Comparison of ENCODE assay signal across 1 cellular context in the genomic region with DNA sequence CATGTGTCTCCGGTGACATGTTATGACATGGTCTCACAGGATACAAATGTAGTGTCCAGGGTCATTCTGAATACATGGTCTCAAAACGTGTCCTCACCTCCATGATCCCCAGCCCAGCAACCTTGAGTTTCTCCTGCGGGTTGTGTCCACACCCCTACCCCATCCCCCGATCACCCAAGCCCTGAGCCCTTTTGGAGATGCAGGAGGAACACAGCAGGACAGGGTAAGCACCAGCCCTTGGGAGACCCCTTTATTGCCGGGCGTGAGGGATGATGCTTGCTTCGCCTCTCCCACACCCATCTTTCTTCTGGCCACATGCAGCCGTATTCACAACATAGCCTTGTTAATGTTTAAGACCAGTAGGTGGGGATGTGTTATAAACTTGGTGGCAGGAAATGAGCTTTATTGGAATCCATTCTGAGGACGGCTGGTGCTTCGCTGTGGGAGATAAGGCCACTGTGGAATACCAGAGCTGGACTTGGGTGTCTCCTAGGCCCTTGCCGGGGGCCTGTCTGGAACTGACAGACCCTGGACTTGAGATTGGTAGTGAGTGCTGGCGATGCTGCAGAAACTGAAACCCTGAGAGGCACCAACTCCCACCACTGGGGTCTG.
TF ChIP-seq lines count a peak whose summit lies in the region.

No MANE protein-coding gene starts in this region.

TF ChIP-seq in WTC11, 78 proteins besides CTCF, POLR2A, EP300 and RAD21 (continued from another document):
- TF ChIP-seq ARID4B (CRISPR knock-in tag; IDR thresholded peaks at IDR 0.05; ENCODE audit: borderline replicate concordance) (no peak), E2F4 (CRISPR knock-in tag; IDR thresholded peaks at IDR 0.05; ENCODE audit: borderline replicate concordance, low read depth) (no peak), CBFB (CRISPR knock-in tag; IDR thresholded peaks at IDR 0.05; ENCODE audit: low read depth) (no peak)
- TF ChIP-seq, protein P1, sequence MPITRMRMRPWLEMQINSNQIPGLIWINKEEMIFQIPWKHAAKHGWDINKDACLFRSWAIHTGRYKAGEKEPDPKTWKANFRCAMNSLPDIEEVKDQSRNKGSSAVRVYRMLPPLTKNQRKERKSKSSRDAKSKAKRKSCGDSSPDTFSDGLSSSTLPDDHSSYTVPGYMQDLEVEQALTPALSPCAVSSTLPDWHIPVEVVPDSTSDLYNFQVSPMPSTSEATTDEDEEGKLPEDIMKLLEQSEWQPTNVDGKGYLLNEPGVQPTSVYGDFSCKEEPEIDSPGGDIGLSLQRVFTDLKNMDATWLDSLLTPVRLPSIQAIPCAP (CRISPR knock-in tag; IDR thresholded peaks at IDR 0.05): no peak
- TF ChIP-seq, protein P2, sequence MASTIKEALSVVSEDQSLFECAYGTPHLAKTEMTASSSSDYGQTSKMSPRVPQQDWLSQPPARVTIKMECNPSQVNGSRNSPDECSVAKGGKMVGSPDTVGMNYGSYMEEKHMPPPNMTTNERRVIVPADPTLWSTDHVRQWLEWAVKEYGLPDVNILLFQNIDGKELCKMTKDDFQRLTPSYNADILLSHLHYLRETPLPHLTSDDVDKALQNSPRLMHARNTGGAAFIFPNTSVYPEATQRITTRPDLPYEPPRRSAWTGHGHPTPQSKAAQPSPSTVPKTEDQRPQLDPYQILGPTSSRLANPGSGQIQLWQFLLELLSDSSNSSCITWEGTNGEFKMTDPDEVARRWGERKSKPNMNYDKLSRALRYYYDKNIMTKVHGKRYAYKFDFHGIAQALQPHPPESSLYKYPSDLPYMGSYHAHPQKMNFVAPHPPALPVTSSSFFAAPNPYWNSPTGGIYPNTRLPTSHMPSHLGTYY (CRISPR knock-in tag; IDR thresholded peaks at IDR 0.05): no peak
